In the genomic region with DNA sequence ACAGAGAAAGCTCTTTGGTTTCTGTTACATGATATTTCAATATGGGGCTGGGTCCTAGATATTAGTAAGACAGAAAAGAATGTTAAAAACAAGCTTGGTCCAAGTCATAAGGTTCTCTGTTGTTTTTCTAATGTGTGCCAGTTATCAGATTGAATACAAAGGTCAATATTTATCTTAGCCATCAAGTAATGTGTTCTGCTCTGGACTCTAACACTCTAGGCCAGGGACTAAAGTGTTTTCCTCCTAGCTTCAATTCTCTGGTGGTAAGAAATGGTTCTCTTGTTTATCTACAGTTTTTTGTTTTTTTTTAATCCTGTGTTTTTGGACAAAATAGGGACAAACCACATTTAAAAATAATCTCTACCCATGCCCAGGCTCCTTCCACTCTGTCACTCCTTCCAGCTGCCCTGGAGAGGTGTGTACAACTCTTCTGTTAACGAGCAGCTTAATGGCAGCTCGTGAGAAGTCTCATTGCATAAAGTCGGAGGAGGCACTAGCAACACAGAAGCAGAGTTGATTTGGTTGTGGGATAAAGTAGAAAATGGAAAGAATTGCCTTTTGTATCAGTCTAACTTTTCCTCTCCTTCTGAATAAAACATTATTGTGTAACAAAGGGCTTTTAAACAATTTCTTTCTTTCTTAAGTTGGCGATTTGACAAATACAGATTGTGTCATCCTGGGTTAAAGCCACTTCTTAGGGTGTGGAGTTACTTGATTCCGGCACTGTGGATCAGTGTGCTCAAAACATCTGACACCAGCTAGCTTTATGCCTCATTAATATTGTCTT, we compare ENCODE assay signal across 9 cellular contexts. TPM values are rescaled to one million over a fixed set of nuclear protein-coding genes. Genes with fewer than 3 reads are reported as not detected.
DNase-seq lines count a peak whose midpoint lies in the region; ATAC-seq and TF ChIP-seq lines count a peak whose summit lies in the region.
"Had no signal": no experiment of that assay in that cellular context is flagged by ENCODE, and none has a peak within 500 bp of the region (broad histone marks: within the 10 kb centered on the region; RNA-seq: fewer than 3 reads in every experiment).

No MANE protein-coding gene starts in this region.

- DNase-seq in adipocyte (ENCODE audit: low read depth), result peak; percentile 90
- peak; percentile 24 for DNase-seq in hepatocyte (ENCODE audit: low spot score)
- no peak for DNase-seq in stomach
- DNase-seq in stimulated activated CD4-positive, alpha-beta T cell treated with anti-CD3 and anti-CD28 coated beads, Interleukin-2, amount 100 ng/mL, for 48 hours, result no peak
- DNase-seq in AML-193 (lab: John Stamatoyannopoulos, UW), result no peak
- DNase-seq: MM.1S had no signal

- H4K20me1 ChIP-seq in hepatocyte (ENCODE audit: insufficient read depth, poor library complexity, severe bottlenecking), result no peaks in the 10 kb centered on the region

- peaks cover 8% of the 10 kb centered on the region; the same call in 1 of the 2 replicates for H3K4me1 ChIP-seq in HEK293 (ENCODE audit: control insufficient read depth, insufficient read depth, low read length)
- H3K4me1 ChIP-seq in adipocyte (ENCODE audit: control insufficient read depth, insufficient read depth, low read length), result peaks cover 75% of the 10 kb centered on the region
- H3K4me1 ChIP-seq in hepatocyte (ENCODE audit: insufficient read depth), result peaks cover 20% of the 10 kb centered on the region
- peaks cover 7 to 48% (median 23%) of the 10 kb centered on the region in 4 donors for H3K4me1 ChIP-seq in stomach

- peak overlapping the region; percentile 41 for H2AFZ ChIP-seq in hepatocyte

- H3K79me2 ChIP-seq in hepatocyte, result no peaks in the 10 kb centered on the region

- H3K9ac ChIP-seq in adipocyte (ENCODE audit: low read length), result peak overlapping the region; percentile 83

- no peak for TF ChIP-seq CTCF in HEK293 (tag by site-specific recombination; IDR thresholded peaks at IDR 0.05)
- TF ChIP-seq CTCF in hepatocyte (IDR thresholded peaks at IDR 0.05; ENCODE audit: poor library complexity), result no peak
- TF ChIP-seq CTCF in stomach (IDR thresholded peaks at IDR 0.05), result peak in 1 of 7 experiments; percentile 3

- no peak for ATAC-seq in activated CD4-positive, CD25-positive, alpha-beta regulatory T cell treated with anti-CD3 and anti-CD28 coated beads, Interleukin-2, amount 50 U/mL, for 24 hours
- ATAC-seq in HG02840 (IDR thresholded peaks at IDR 0.05; ENCODE audit: low FRiP score, unreplicated experiment), result no peak

- no peak overlapping the region for H3K4me3 ChIP-seq in HEK293 (ENCODE audit: low read depth, low read length)
- H3K4me3 ChIP-seq in adipocyte (ENCODE audit: low read length), result peak overlapping the region; percentile 55
- H3K4me3 ChIP-seq in hepatocyte, result no peak overlapping the region
- no peak overlapping the region for H3K4me3 ChIP-seq in stomach

- H3K4me2 ChIP-seq in hepatocyte, result peak overlapping the region; percentile 55

- H3K36me3 ChIP-seq in HEK293 (ENCODE audit: control insufficient read depth in 2 of 2, insufficient read depth in 1 of 2, low read length in 2 of 2) (no peaks in the 10 kb centered on the region), adipocyte (ENCODE audit: control insufficient read depth, insufficient read depth, low read length, severe bottlenecking) (no peaks in the 10 kb centered on the region), hepatocyte (replicated peaks; ENCODE audit: insufficient read depth, low read depth) (no peaks in the 10 kb centered on the region), stomach (no peaks in the 10 kb centered on the region)

- WGBS in hepatocyte (ENCODE audit: low lambda C conversion rate, missing lambda C conversion rate), result 56% methylated on average over 5 of the region's 5 CpGs
- 40 to 54% (median 50%) methylated on average over 5 of the region's 5 CpGs for WGBS in stomach, 5 donors

- CTCF ChIA-PET in HEK293 (lab: Yijun Ruan, JAX), result interaction anchor here (0.5 to 1.4 kb wide), 4 partner anchors 11 to 510 kb away, joined by 3 to 4 read pairs (median 3); no protein-coding TSS in a partner anchor

- H3K9me2 ChIP-seq in hepatocyte (replicated peaks; ENCODE audit: insufficient read depth), result no peaks in the 10 kb centered on the region

- H3K9me3 ChIP-seq in HEK293 (ENCODE audit: control insufficient read depth, insufficient read depth, low read depth, low read length) (no peaks in the 10 kb centered on the region), adipocyte (ENCODE audit: control insufficient read depth, low read length) (no peaks in the 10 kb centered on the region), hepatocyte (ENCODE audit: low read depth) (no peaks in the 10 kb centered on the region), stomach (no peaks in the 10 kb centered on the region)

- H3K27ac ChIP-seq in HEK293 (ENCODE audit: extremely low read depth, low read depth, low read length) (no peak overlapping the region), hepatocyte (peak overlapping the region; percentile 82), stomach (peak overlapping the region in 4 of 5 donors; percentile 11 to 76 (median 68))

- POLR2A ChIA-PET in HEK293 (lab: Yijun Ruan, JAX), result no interaction called here

- intact Hi-C loops in stomach (cut with DNase I; ENCODE audit: low total_unique reads), result no loop called here

- H3K27me3 ChIP-seq in adipocyte (replicated peaks; ENCODE audit: control insufficient read depth, insufficient read depth, low read length) (no peaks in the 10 kb centered on the region), hepatocyte (no peaks in the 10 kb centered on the region), stomach (no peaks in the 10 kb centered on the region)

- TF ChIP-seq POLR2A in stomach (IDR thresholded peaks at IDR 0.05), result no peak

- TF ChIP-seq EP300 in stomach (IDR thresholded peaks at IDR 0.05), result no peak

TF ChIP-seq in HEK293, 187 proteins besides CTCF, POLR2A, EP300 and RAD21:
- TF ChIP-seq, protein P1, sequence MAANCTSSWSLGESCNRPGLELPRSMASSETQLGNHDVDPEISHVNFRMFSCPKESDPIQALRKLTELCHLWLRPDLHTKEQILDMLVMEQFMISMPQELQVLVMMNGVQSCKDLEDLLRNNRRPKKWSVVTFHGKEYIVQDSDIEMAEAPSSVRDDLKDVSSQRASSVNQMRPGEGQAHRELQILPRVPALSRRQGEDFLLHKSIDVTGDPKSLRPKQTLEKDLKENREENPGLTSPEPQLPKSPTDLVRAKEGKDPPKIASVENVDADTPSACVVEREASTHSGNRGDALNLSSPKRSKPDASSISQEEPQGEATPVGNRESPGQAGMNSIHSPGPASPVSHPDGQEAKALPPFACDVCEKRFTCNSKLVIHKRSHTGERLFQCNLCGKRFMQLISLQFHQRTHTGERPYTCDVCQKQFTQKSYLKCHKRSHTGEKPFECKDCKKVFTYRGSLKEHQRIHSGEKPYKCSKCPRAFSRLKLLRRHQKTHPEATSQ (tag by site-specific recombination; IDR thresholded peaks at IDR 0.05), result no peak
- TF ChIP-seq ZNF16 (tag by site-specific recombination; IDR thresholded peaks at IDR 0.05; ENCODE audit: low read depth) (no peak), ZNF211 (tag by site-specific recombination; IDR thresholded peaks at IDR 0.05; ENCODE audit: low read depth) (no peak), ZBTB17 (tag by site-specific recombination; IDR thresholded peaks at IDR 0.05) (peak; percentile 15; the same call in 1 of the 2 replicates), ZNF624 (tag by site-specific recombination; IDR thresholded peaks at IDR 0.05) (no peak)
- TF ChIP-seq, protein P2, sequence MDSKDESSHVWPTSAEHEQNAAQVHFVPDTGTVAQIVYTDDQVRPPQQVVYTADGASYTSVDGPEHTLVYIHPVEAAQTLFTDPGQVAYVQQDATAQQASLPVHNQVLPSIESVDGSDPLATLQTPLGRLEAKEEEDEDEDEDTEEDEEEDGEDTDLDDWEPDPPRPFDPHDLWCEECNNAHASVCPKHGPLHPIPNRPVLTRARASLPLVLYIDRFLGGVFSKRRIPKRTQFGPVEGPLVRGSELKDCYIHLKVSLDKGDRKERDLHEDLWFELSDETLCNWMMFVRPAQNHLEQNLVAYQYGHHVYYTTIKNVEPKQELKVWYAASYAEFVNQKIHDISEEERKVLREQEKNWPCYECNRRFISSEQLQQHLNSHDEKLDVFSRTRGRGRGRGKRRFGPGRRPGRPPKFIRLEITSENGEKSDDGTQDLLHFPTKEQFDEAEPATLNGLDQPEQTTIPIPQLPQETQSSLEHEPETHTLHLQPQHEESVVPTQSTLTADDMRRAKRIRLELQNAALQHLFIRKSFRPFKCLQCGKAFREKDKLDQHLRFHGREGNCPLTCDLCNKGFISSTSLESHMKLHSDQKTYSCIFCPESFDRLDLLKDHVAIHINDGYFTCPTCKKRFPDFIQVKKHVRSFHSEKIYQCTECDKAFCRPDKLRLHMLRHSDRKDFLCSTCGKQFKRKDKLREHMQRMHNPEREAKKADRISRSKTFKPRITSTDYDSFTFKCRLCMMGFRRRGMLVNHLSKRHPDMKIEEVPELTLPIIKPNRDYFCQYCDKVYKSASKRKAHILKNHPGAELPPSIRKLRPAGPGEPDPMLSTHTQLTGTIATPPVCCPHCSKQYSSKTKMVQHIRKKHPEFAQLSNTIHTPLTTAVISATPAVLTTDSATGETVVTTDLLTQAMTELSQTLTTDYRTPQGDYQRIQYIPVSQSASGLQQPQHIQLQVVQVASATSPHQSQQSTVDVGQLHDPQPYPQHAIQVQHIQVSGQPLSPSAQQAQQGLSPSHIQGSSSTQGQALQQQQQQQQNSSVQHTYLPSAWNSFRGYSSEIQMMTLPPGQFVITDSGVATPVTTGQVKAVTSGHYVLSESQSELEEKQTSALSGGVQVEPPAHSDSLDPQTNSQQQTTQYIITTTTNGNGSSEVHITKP (tag by site-specific recombination; IDR thresholded peaks at IDR 0.05), result peak; percentile 57
TF ChIP-seq in HEK293: peak in this region for 2.

RNA-seq across cellular contexts. Expression of a gene that starts 8.0 kb away (rescaled TPM):
- total RNA-seq in hepatocyte (24.3 and 34.7 TPM in 2 replicates), stomach (100 to 1,000 TPM in 1 of 5 donors, 10 to 100 TPM in 4; 13.4 to 159 (median 51.1) TPM)
- polyA plus RNA-seq in hepatocyte (42.4 and 44.0 TPM in 2 replicates), stomach (10 to 100 TPM in 2 of 3 donors, 1 to 10 TPM in 1; 7.4 to 15.3 (median 12.7) TPM)

Comparison
In these comparisons a context has a peak if more than half of its experiments do, and no peak if none do; other contexts are left out.
1. DNase-seq: peak in adipocyte (single experiment) and hepatocyte (single experiment); none in stomach (single experiment), stimulated activated CD4-positive, alpha-beta T cell treated with anti-CD3 and anti-CD28 coated beads, Interleukin-2, amount 100 ng/mL, for 48 hours (0 of 2) and AML-193 (0 of 2).